Comparison of ENCODE assay signal across 30 cellular contexts in genomic region chr5:147388171-147388977, GRCh38.
A peak's percentile ranks its signal among the peaks of the same experiment; 100 is the strongest.
DNase-seq lines count a peak whose midpoint lies in the region; ATAC-seq and TF ChIP-seq lines count a peak whose summit lies in the region.
"Had no signal": no experiment of that assay in that cellular context is flagged by ENCODE, and none has a peak within 500 bp of the region (broad histone marks: within the 10 kb centered on the region; RNA-seq: fewer than 3 reads in every experiment).

No MANE protein-coding gene starts in this region.

- H3K9me3 Mint-ChIP-seq in Caco-2 (ENCODE audit: unreplicated experiment) (no peaks in the 10 kb centered on the region), brain (no peaks in the 10 kb centered on the region)
- H3K9me3 Mint-ChIP-seq in natural killer cell treated with Interleukin-12 subunit alpha and Interleukin-12 subunit beta and Interleukin-15 and Interleukin-18, amount 100 ng/mL, for 72 hours = no peaks in the 10 kb centered on the region
- H3K9me3 Mint-ChIP-seq: activated naive CD4-positive, alpha-beta T cell treated with anti-CD3 and anti-CD28 coated beads for 36 hours; activated T-cell treated with anti-CD3 and anti-CD28 coated beads, Interleukin-2, amount 50 U/mL, for 24 hours; CD8-positive, alpha-beta memory T cell; memory B cell had no signal

- H3K27ac ChIP-seq in HUES48 (ENCODE audit: low read depth, low read length) = peak overlapping the region; percentile 65
- H3K27ac ChIP-seq: A549, cardiac muscle cell, RWPE1, SK-N-MC, skin epidermis, upper lobe of right lung had no signal

- H3K9ac ChIP-seq in HUES48 (ENCODE audit: low read depth, low read length) = no peak overlapping the region

- TF ChIP-seq CTCF in Caco-2 (IDR thresholded peaks at IDR 0.05; ENCODE audit: insufficient read depth in 1 of 2, low read depth in 1 of 2, low read length in 1 of 2, severe bottlenecking in 1 of 2, unreplicated experiment in 1 of 2) (no peak), brain (conservative IDR thresholded peaks at IDR 0.05) (no peak)

- H3K27me3 ChIP-seq in Caco-2 (replicated peaks; ENCODE audit: control insufficient read depth, insufficient read depth, low read length) (no peaks in the 10 kb centered on the region; the same call in 1 of the 2 replicates), HUES48 (ENCODE audit: control insufficient read depth, insufficient read depth, low read length) (no peaks in the 10 kb centered on the region)
- H3K27me3 ChIP-seq: cardiac muscle cell, MG63, upper lobe of right lung had no signal

- CTCF ChIA-PET in Caco-2 (lab: Charles Lee) = interaction anchor here (0.7 kb wide), 1 partner anchor 186 kb away, joined by 3 read pairs; no protein-coding TSS in a partner anchor

- peaks cover 13% of the 10 kb centered on the region; the same call in 1 of the 2 replicates for H3K4me1 ChIP-seq in Caco-2
- peaks cover 15% of the 10 kb centered on the region for H3K4me1 ChIP-seq in HUES48 (ENCODE audit: control insufficient read depth, insufficient read depth, low read length)
- H3K4me1 ChIP-seq: A549, upper lobe of right lung had no signal

- H3K4me3 Mint-ChIP-seq in Caco-2 (ENCODE audit: unreplicated experiment) = no peak overlapping the region
- H3K4me3 Mint-ChIP-seq in brain = no peak overlapping the region
- no peak overlapping the region for H3K4me3 Mint-ChIP-seq in natural killer cell treated with Interleukin-12 subunit alpha and Interleukin-12 subunit beta and Interleukin-15 and Interleukin-18, amount 100 ng/mL, for 72 hours
- H3K4me3 Mint-ChIP-seq: activated naive CD4-positive, alpha-beta T cell treated with anti-CD3 and anti-CD28 coated beads for 36 hours; activated T-cell treated with anti-CD3 and anti-CD28 coated beads, Interleukin-2, amount 50 U/mL, for 24 hours; CD8-positive, alpha-beta memory T cell; memory B cell had no signal

- H3K4me1 Mint-ChIP-seq in Caco-2 (ENCODE audit: low read depth, unreplicated experiment) (peaks cover 15% of the 10 kb centered on the region), brain (peaks cover 26% of the 10 kb centered on the region)
- no peaks in the 10 kb centered on the region for H3K4me1 Mint-ChIP-seq in natural killer cell treated with Interleukin-12 subunit alpha and Interleukin-12 subunit beta and Interleukin-15 and Interleukin-18, amount 100 ng/mL, for 72 hours (ENCODE audit: low read depth in 2 of 2)
- H3K4me1 Mint-ChIP-seq: CD8-positive, alpha-beta memory T cell; memory B cell had no signal

- H3K4me3 ChIP-seq in Caco-2 (ENCODE audit: low read depth, low read length) (no peak overlapping the region), HUES48 (ENCODE audit: low read depth, low read length) (no peak overlapping the region)
- H3K4me3 ChIP-seq: A549, cardiac muscle cell, GM12878, MG63, SK-N-MC, skin epidermis, upper lobe of right lung had no signal

- intact Hi-C loops in Caco-2 (cut with micrococcal nuclease; ENCODE audit: unreplicated experiment) (loop anchor here (5.0 kb wide), 1 partner anchor 169 kb away; no protein-coding TSS in a partner anchor), left colon (cut with DNase I, micrococcal nuclease) (no loop called here)

- H3K36me3 ChIP-seq in Caco-2 (ENCODE audit: control insufficient read depth, insufficient read depth, low read length) (no peaks in the 10 kb centered on the region), HUES48 (ENCODE audit: control insufficient read depth, insufficient read depth, low read length) (peaks cover 37% of the 10 kb centered on the region)
- H3K36me3 ChIP-seq: cardiac muscle cell, upper lobe of right lung had no signal

- H3K27me3 Mint-ChIP-seq in Caco-2 (ENCODE audit: insufficient read depth, unreplicated experiment) (no peaks in the 10 kb centered on the region), brain (no peaks in the 10 kb centered on the region)
- peaks cover 13 to 26% of the 10 kb centered on the region in 2 donors for H3K27me3 Mint-ChIP-seq in natural killer cell treated with Interleukin-12 subunit alpha and Interleukin-12 subunit beta and Interleukin-15 and Interleukin-18, amount 100 ng/mL, for 72 hours
- H3K27me3 Mint-ChIP-seq: memory B cell had no signal

- H3K27ac Mint-ChIP-seq in Caco-2 (ENCODE audit: unreplicated experiment) (peak overlapping the region; percentile 6), brain (peak overlapping the region in 3 of 5 experiments; percentile 2 to 69 (median 60))
- H3K27ac Mint-ChIP-seq in natural killer cell treated with Interleukin-12 subunit alpha and Interleukin-12 subunit beta and Interleukin-15 and Interleukin-18, amount 100 ng/mL, for 72 hours = no peak overlapping the region
- H3K27ac Mint-ChIP-seq: activated naive CD4-positive, alpha-beta T cell treated with anti-CD3 and anti-CD28 coated beads for 36 hours; activated T-cell treated with anti-CD3 and anti-CD28 coated beads, Interleukin-2, amount 50 U/mL, for 24 hours; CD8-positive, alpha-beta memory T cell; memory B cell had no signal

- DNase-seq in Caco-2 (no peak), left colon (no peak), NCI-H82 treated with DMSO at 0.1 percent for 48 hours (lab: John Stamatoyannopoulos, UW; ENCODE audit: unreplicated experiment) (no peak)
- DNase-seq in stimulated activated CD4-positive, alpha-beta T cell treated with anti-CD3 and anti-CD28 coated beads, Interleukin-2, amount 100 ng/mL, for 24 hours = no peak
- no peak for DNase-seq in natural killer cell treated with Interleukin-12 subunit alpha and Interleukin-12 subunit beta and Interleukin-15 and Interleukin-18, amount 100 ng/mL, for 72 hours (ENCODE audit: low spot score)
- DNase-seq: activated CD4-positive, alpha-beta T cell treated with anti-CD3 and anti-CD28 coated beads for 48 hours; activated naive CD4-positive, alpha-beta T cell treated with anti-CD3 and anti-CD28 coated beads for 36 hours; activated T-cell treated with anti-CD3 and anti-CD28 coated beads, Interleukin-2, amount 50 U/mL, for 24 hours; amniotic stem cell; CD8-positive, alpha-beta memory T cell; cortex of kidney; MG63; NCI-H1436 treated with DMSO at 0.1 percent for 48 hours; NCI-H2171; NCI-H526 treated with DMSO at 0.1 percent for 48 hours; nucleus accumbens; stimulated activated CD4-positive, alpha-beta T cell treated with anti-CD3 and anti-CD28 coated beads, Interleukin-1b, Interleukin-23, amount 100 ng/mL, for 48 hours; T-helper 2 cell; upper lobe of right lung had no signal

- H3K36me3 Mint-ChIP-seq in Caco-2 (ENCODE audit: insufficient read depth, unreplicated experiment) (peaks cover 28% of the 10 kb centered on the region), brain (peaks cover 17% of the 10 kb centered on the region)
- H3K36me3 Mint-ChIP-seq in natural killer cell treated with Interleukin-12 subunit alpha and Interleukin-12 subunit beta and Interleukin-15 and Interleukin-18, amount 100 ng/mL, for 72 hours = no peaks in the 10 kb centered on the region
- H3K36me3 Mint-ChIP-seq: CD8-positive, alpha-beta memory T cell; memory B cell had no signal

- ATAC-seq in left colon (peak; percentile 56), HG02798 (IDR thresholded peaks at IDR 0.05; ENCODE audit: poor library complexity, unreplicated experiment) (no peak)
- no peak for ATAC-seq in natural killer cell treated with Interleukin-12 subunit alpha and Interleukin-12 subunit beta and Interleukin-15 and Interleukin-18, amount 100 ng/mL, for 72 hours
- ATAC-seq: A549, GM12878, HCT116, upper lobe of right lung had no signal

- no peaks in the 10 kb centered on the region for H3K9me3 ChIP-seq in Caco-2
- no peaks in the 10 kb centered on the region for H3K9me3 ChIP-seq in HUES48 (ENCODE audit: control insufficient read depth, insufficient read depth, low read length)
- H3K9me3 ChIP-seq: A549, MG63, upper lobe of right lung had no signal

- POLR2A ChIA-PET in Caco-2 (lab: Charles Lee) = interaction anchor here (0.6 kb wide), 1 partner anchor 153 kb away, joined by 3 read pairs; no protein-coding TSS in a partner anchor

- BruUV-seq in Caco-2 (replicated peaks; lab: Mats Ljungman, UMichigan) = no TSS peak

Comparison
In these comparisons a context has a peak if more than half of its experiments do, and no peak if none do; other contexts are left out.
1. H3K27ac Mint-ChIP-seq: peak in Caco-2 (single experiment) and brain (3 of 5); none in natural killer cell treated with Interleukin-12 subunit alpha and Interleukin-12 subunit beta and Interleukin-15 and Interleukin-18, amount 100 ng/mL, for 72 hours (0 of 2).